Comparison of ENCODE assay signal across 26 cellular contexts in genomic region chr6:429515-430121, GRCh38. TPM values are rescaled to one million over a fixed set of nuclear protein-coding genes. Genes with fewer than 3 reads are reported as not detected.
DNase-seq lines count a peak whose midpoint lies in the region; ATAC-seq and TF ChIP-seq lines count a peak whose summit lies in the region.
"Had no signal": no experiment of that assay in that cellular context is flagged by ENCODE, and none has a peak within 500 bp of the region (broad histone marks: within the 10 kb centered on the region; RNA-seq: fewer than 3 reads in every experiment).

No MANE protein-coding gene starts in this region.

- H3K4me3 Mint-ChIP-seq in activated T-cell treated with anti-CD3 and anti-CD28 coated beads, Interleukin-2, amount 50 U/mL, for 24 hours = no peak overlapping the region
- H3K4me3 Mint-ChIP-seq in activated T-helper 17 cell treated with anti-CD3 and anti-CD28 coated beads, Interleukin-2, amount 50 U/mL, for 72 hours = peak overlapping the region; percentile 36
- H3K4me3 Mint-ChIP-seq in stimulated activated naive CD8-positive, alpha-beta T cell treated with anti-CD3 and anti-CD28 coated beads, Interleukin-15, Interleukin-2, amounts not matched to agents 100 ng/mL and 50 ng/mL, for 24 hours = no peak overlapping the region
- H3K4me3 Mint-ChIP-seq: brain, CD14-positive monocyte, nephron progenitor cell, T-cell had no signal

- peak; percentile 37 for DNase-seq in activated T-cell treated with anti-CD3 and anti-CD28 coated beads, Interleukin-2, amount 50 U/mL, for 24 hours
- DNase-seq in activated T-cell treated with anti-CD3 and anti-CD28 coated beads, Interleukin-2, amount 50 U/mL, for 1 hour = no peak
- DNase-seq in NB4 (ENCODE audit: low read depth) (peak; percentile 84), cerebellar nuclear complex (lab: John Stamatoyannopoulos, UW) (no peak)
- DNase-seq: activated CD4-positive, alpha-beta T cell treated with anti-CD3 and anti-CD28 coated beads, Interleukin-2, amount 50 U/mL, for 1 hour; DMS 273 treated with DMSO at 0.1 percent for 48 hours; effector CD4-positive, alpha-beta T cell; erythroblast; foreskin keratinocyte; left lung; NCI-H1694; NCI-H526 treated with DMSO at 0.1 percent for 48 hours; nephron progenitor cell; posterior cingulate gyrus; Right ventricle myocardium superior; T-cell had no signal

- no peaks in the 10 kb centered on the region for H3K9me3 Mint-ChIP-seq in activated T-cell treated with anti-CD3 and anti-CD28 coated beads, Interleukin-2, amount 50 U/mL, for 24 hours
- H3K9me3 Mint-ChIP-seq in activated T-helper 17 cell treated with anti-CD3 and anti-CD28 coated beads, Interleukin-2, amount 50 U/mL, for 72 hours = no peaks in the 10 kb centered on the region
- H3K9me3 Mint-ChIP-seq in stimulated activated naive CD8-positive, alpha-beta T cell treated with anti-CD3 and anti-CD28 coated beads, Interleukin-15, Interleukin-2, amounts not matched to agents 100 ng/mL and 50 ng/mL, for 24 hours = no peaks in the 10 kb centered on the region
- H3K9me3 Mint-ChIP-seq: IgD-negative memory B cell, T-cell had no signal

- H3K36me3 Mint-ChIP-seq in activated T-cell treated with anti-CD3 and anti-CD28 coated beads, Interleukin-2, amount 50 U/mL, for 24 hours (ENCODE audit: low read depth) = no peaks in the 10 kb centered on the region
- H3K36me3 Mint-ChIP-seq in activated T-helper 17 cell treated with anti-CD3 and anti-CD28 coated beads, Interleukin-2, amount 50 U/mL, for 72 hours (ENCODE audit: low read depth) = no peaks in the 10 kb centered on the region
- no peaks in the 10 kb centered on the region for H3K36me3 Mint-ChIP-seq in stimulated activated naive CD8-positive, alpha-beta T cell treated with anti-CD3 and anti-CD28 coated beads, Interleukin-15, Interleukin-2, amounts not matched to agents 100 ng/mL and 50 ng/mL, for 24 hours (ENCODE audit: low read depth)
- H3K36me3 Mint-ChIP-seq: brain, CD14-positive monocyte, T-cell had no signal

- no peak for ATAC-seq in activated T-helper 17 cell treated with anti-CD3 and anti-CD28 coated beads, Interleukin-2, amount 50 U/mL, for 72 hours (replicated peaks)
- no peak for ATAC-seq in GM19351 (IDR thresholded peaks at IDR 0.05; ENCODE audit: unreplicated experiment)
- no peak for ATAC-seq in HG02571 (IDR thresholded peaks at IDR 0.05; ENCODE audit: unreplicated experiment)
- ATAC-seq: foreskin keratinocyte, left lung had no signal

- peaks cover 74% of the 10 kb centered on the region for H3K4me1 Mint-ChIP-seq in activated T-cell treated with anti-CD3 and anti-CD28 coated beads, Interleukin-2, amount 50 U/mL, for 24 hours (ENCODE audit: low read depth)
- peaks cover 31% of the 10 kb centered on the region for H3K4me1 Mint-ChIP-seq in activated T-helper 17 cell treated with anti-CD3 and anti-CD28 coated beads, Interleukin-2, amount 50 U/mL, for 72 hours
- peaks cover 73% of the 10 kb centered on the region for H3K4me1 Mint-ChIP-seq in stimulated activated naive CD8-positive, alpha-beta T cell treated with anti-CD3 and anti-CD28 coated beads, Interleukin-15, Interleukin-2, amounts not matched to agents 100 ng/mL and 50 ng/mL, for 24 hours (ENCODE audit: low read depth)
- H3K4me1 Mint-ChIP-seq: brain had no signal

- no peak for TF ChIP-seq POLR2A in NB4 (IDR thresholded peaks at IDR 0.05; ENCODE audit: extremely low read depth, insufficient read length)

- no peak for TF ChIP-seq CTCF in NB4 (IDR thresholded peaks at IDR 0.05; ENCODE audit: low read depth, low read length)

- peak overlapping the region; percentile 18 for H3K4me3 ChIP-seq in NB4 (ENCODE audit: low read depth, low read length)
- H3K4me3 ChIP-seq: left lung, suprapubic skin had no signal

- no peaks in the 10 kb centered on the region for H3K27me3 Mint-ChIP-seq in activated T-cell treated with anti-CD3 and anti-CD28 coated beads, Interleukin-2, amount 50 U/mL, for 24 hours
- no peaks in the 10 kb centered on the region for H3K27me3 Mint-ChIP-seq in activated T-helper 17 cell treated with anti-CD3 and anti-CD28 coated beads, Interleukin-2, amount 50 U/mL, for 72 hours
- H3K27me3 Mint-ChIP-seq in stimulated activated naive CD8-positive, alpha-beta T cell treated with anti-CD3 and anti-CD28 coated beads, Interleukin-15, Interleukin-2, amounts not matched to agents 100 ng/mL and 50 ng/mL, for 24 hours = no peaks in the 10 kb centered on the region

- peak overlapping the region; percentile 83 for H3K27ac Mint-ChIP-seq in activated T-cell treated with anti-CD3 and anti-CD28 coated beads, Interleukin-2, amount 50 U/mL, for 24 hours
- H3K27ac Mint-ChIP-seq in activated T-helper 17 cell treated with anti-CD3 and anti-CD28 coated beads, Interleukin-2, amount 50 U/mL, for 72 hours = peak overlapping the region; percentile 43
- peak overlapping the region; percentile 70 for H3K27ac Mint-ChIP-seq in stimulated activated naive CD8-positive, alpha-beta T cell treated with anti-CD3 and anti-CD28 coated beads, Interleukin-15, Interleukin-2, amounts not matched to agents 100 ng/mL and 50 ng/mL, for 24 hours
- H3K27ac Mint-ChIP-seq: brain, CD14-positive monocyte, IgD-negative memory B cell, nephron progenitor cell, T-cell had no signal

RNA-seq across cellular contexts. Expression of gene IRF4, which starts 38.1 kb away (rescaled TPM):
- total RNA-seq in activated T-helper 17 cell treated with anti-CD3 and anti-CD28 coated beads, Interleukin-2, amount 50 U/mL, for 72 hours = 100 to 1,000 TPM; 477 to 704 TPM
- total RNA-seq: foreskin keratinocyte, G401, MCF 10A had no signal

Comparison
In these comparisons a context has a peak if more than half of its experiments do, and no peak if none do; other contexts are left out.
1. DNase-seq: peak in activated T-cell treated with anti-CD3 and anti-CD28 coated beads, Interleukin-2, amount 50 U/mL, for 24 hours (single experiment) and NB4 (single experiment); none in activated T-cell treated with anti-CD3 and anti-CD28 coated beads, Interleukin-2, amount 50 U/mL, for 1 hour (single experiment) and cerebellar nuclear complex (0 of 2).
2. Peak in every context shown above with its lines, with median percentiles within 50 percentile points of each other: H3K27ac Mint-ChIP-seq.